31 cellular contexts compared by ENCODE assay signal in genomic region chr7:4857189-4857588, GRCh38. TPM values are rescaled to one million over a fixed set of nuclear protein-coding genes. Genes with fewer than 3 reads are reported as not detected.
"Had no signal": no experiment of that assay in that cellular context is flagged by ENCODE, and none has a peak within 500 bp of the region (broad histone marks: within the 10 kb centered on the region; RNA-seq: fewer than 3 reads in every experiment).

No MANE protein-coding gene starts in this region.

- H3K36me3 ChIP-seq: gastrocnemius medialis, heart left ventricle, left lung, ovary, sigmoid colon, spleen, upper lobe of right lung, uterus had no signal

- H3K9me3 ChIP-seq: gastrocnemius medialis, left lung, ovary, psoas muscle, testis, upper lobe of right lung, uterus had no signal

- H3K4me2 ChIP-seq: hepatocyte had no signal

- H3K27ac ChIP-seq: dorsolateral prefrontal cortex, epithelial cell of prostate, gastrocnemius medialis, heart left ventricle, hepatocyte, left lung, ovary, psoas muscle, sigmoid colon, spleen, testis, tibial artery, upper lobe of right lung, uterus had no signal

- H3K4me3 ChIP-seq: dorsolateral prefrontal cortex, gastrocnemius medialis, heart left ventricle, hepatocyte, left lung, ovary, psoas muscle, sigmoid colon, spleen, testis, tibial artery, upper lobe of right lung, uterus had no signal

- H2AFZ ChIP-seq: hepatocyte had no signal

- ATAC-seq: esophagus mucosa; gastrocnemius medialis; heart left ventricle; left cardiac atrium; left lung; naive thymus-derived CD4-positive, alpha-beta T cell; psoas muscle; right cardiac atrium; stimulated activated memory B cell treated with anti-CD40 and anti-IgM and Interleukin-4, amounts not matched to agents 10 μg/mL and 1 μg/mL and 100 μg/mL, for 72 hours; stimulated activated naive CD8-positive, alpha-beta T cell treated with anti-CD3 and anti-CD28 coated beads, Interleukin-15, Interleukin-2, amounts not matched to agents 100 U/mL and 50 U/mL, for 24 hours; upper lobe of right lung had no signal

- DNase-seq: dorsolateral prefrontal cortex; effector CD4-positive, alpha-beta T cell; foreskin fibroblast; gastrocnemius medialis; heart left ventricle; left cardiac atrium; left lung; naive thymus-derived CD4-positive, alpha-beta T cell; nephron progenitor cell; nucleus accumbens; ovary; posterior cingulate gyrus; psoas muscle; right cardiac atrium; sigmoid colon; spleen; stimulated activated CD4-positive, alpha-beta T cell treated with anti-CD3 and anti-CD28 coated beads, Interleukin-4, amount 100 ng/mL, for 4 hours; stimulated activated naive CD8-positive, alpha-beta T cell treated with anti-CD3 and anti-CD28 coated beads, Interleukin-15, Interleukin-2, amounts not matched to agents 100 U/mL and 50 U/mL, for 24 hours; substantia nigra; testis; tibial artery; upper lobe of right lung; uterus had no signal

- FAIRE-seq: colon, islet of Langerhans had no signal

- H3K27me3 ChIP-seq: ovary, testis, uterus had no signal

- H3K79me2 ChIP-seq: hepatocyte had no signal

- H3K4me1 ChIP-seq: gastrocnemius medialis, left lung, psoas muscle, testis, upper lobe of right lung, uterus had no signal

RNA-seq across cellular contexts. Expression of gene PAPOLB, which starts 4.6 kb away (rescaled TPM):
- total RNA-seq: esophagus mucosa; glomerular endothelial cell; hepatocyte; naive thymus-derived CD4-positive, alpha-beta T cell; renal cortical epithelial cell had no signal
- polyA plus RNA-seq: hepatocyte; naive thymus-derived CD4-positive, alpha-beta T cell; ovary; spleen had no signal

RNA-seq across cellular contexts. Expression of gene RADIL, which starts 26.3 kb away (rescaled TPM):
- total RNA-seq: renal cortical epithelial cell had no signal
